Comparison of ENCODE assay signal across 1 cellular context in genomic region chr10:86329093-86329710, GRCh38.
TF ChIP-seq lines count a peak whose summit lies in the region.

No MANE protein-coding gene starts in this region.

TF ChIP-seq in H1, 55 proteins besides CTCF, POLR2A, EP300 and RAD21:
- TF ChIP-seq SRF (IDR thresholded peaks at IDR 0.05; ENCODE audit: low read depth, low read length) (no peak), SAP30 (IDR thresholded peaks at IDR 0.05; ENCODE audit: insufficient read depth, insufficient replicate concordance, low read length) (no peak), TCF12 (IDR thresholded peaks at IDR 0.05; ENCODE audit: low read depth, low read length) (no peak), USF2 (IDR thresholded peaks at IDR 0.05; ENCODE audit: low read length) (no peak), EZH2 (IDR thresholded peaks at IDR 0.05; ENCODE audit: low read depth, low read length, severe bottlenecking) (no peak), CHD1 (IDR thresholded peaks at IDR 0.05; ENCODE audit: low read depth, low read length) (no peak), POLR2AphosphoS5 (IDR thresholded peaks at IDR 0.05; ENCODE audit: low read depth, low read length) (no peak), KDM5A (IDR thresholded peaks at IDR 0.05; ENCODE audit: low read length) (no peak), TBP (IDR thresholded peaks at IDR 0.05; ENCODE audit: low read depth, low read length) (no peak), CREB1 (IDR thresholded peaks at IDR 0.05) (no peak), SUZ12 (IDR thresholded peaks at IDR 0.05; ENCODE audit: low read length) (no peak)
